In genomic region chr7:132614428-132615076, GRCh38 we compare ENCODE assay signal across 10 cellular contexts. TPM values are rescaled to one million over a fixed set of nuclear protein-coding genes. Genes with fewer than 3 reads are reported as not detected.
DNase-seq lines count a peak whose midpoint lies in the region; ATAC-seq, FAIRE-seq and TF ChIP-seq lines count a peak whose summit lies in the region.
"Had no signal": no experiment of that assay in that cellular context is flagged by ENCODE, and none has a peak within 500 bp of the region (broad histone marks: within the 10 kb centered on the region; RNA-seq: fewer than 3 reads in every experiment).

No MANE protein-coding gene starts in this region.

- H3K23ac ChIP-seq in H1 (ENCODE audit: insufficient read length): no peak overlapping the region

- H4K5ac ChIP-seq in H1 (ENCODE audit: insufficient read length, low read depth, low read length): no peak overlapping the region

- TF ChIP-seq EP300 in H1 (IDR thresholded peaks at IDR 0.05; ENCODE audit: borderline replicate concordance in 1 of 2, low read depth in 2 of 2, low read length in 2 of 2): no peak

- no peak overlapping the region for H3K4ac ChIP-seq in H1 (replicated peaks; ENCODE audit: insufficient read length, low read depth, low read length)

- no peak overlapping the region; the same call in 1 of the 2 replicates for H2BK12ac ChIP-seq in H1 (ENCODE audit: low read depth, low read length)

- FAIRE-seq in H1 (lab: Jason Lieb, UNC): no peak
- FAIRE-seq: bronchial epithelial cell had no signal

- no peak for ATAC-seq in GM18498 (IDR thresholded peaks at IDR 0.05; ENCODE audit: unreplicated experiment)

- H3K23me2 ChIP-seq in H1 (ENCODE audit: low read depth, low read length): peaks cover 8% of the 10 kb centered on the region

- H3K4me3 ChIP-seq in H1 (ENCODE audit: extremely low read depth in 1 of 4, insufficient read depth in 2 of 4, low read depth in 3 of 4, low read length in 4 of 4) (peak overlapping the region; percentile 31 to 60 (median 57)), mucosa of rectum (ENCODE audit: low read length in 2 of 2) (peak overlapping the region; percentile 7 to 31)
- H3K4me3 ChIP-seq: HAP-1 had no signal

- H3K27me3 ChIP-seq in H1 (replicated peaks in 1 of 4; ENCODE audit: control insufficient read depth in 3 of 4, extremely low read depth in 1 of 4, insufficient read depth in 3 of 4, low read length in 3 of 4): peaks cover 0 to 13% (median 5%) of the 10 kb centered on the region in 4 experiments; a peak in 3 of 7 replicates
- H3K27me3 ChIP-seq in mucosa of rectum (ENCODE audit: control insufficient read depth in 2 of 2, insufficient read depth in 2 of 2, low read length in 2 of 2): peaks cover 5 to 14% of the 10 kb centered on the region in 2 donors

- peak overlapping the region; percentile 75 to 81 for H3K4me2 ChIP-seq in H1 (ENCODE audit: insufficient read depth in 1 of 2, low read depth in 2 of 2, low read length in 2 of 2)

- peaks cover 17% of the 10 kb centered on the region for H3K27me3 Mint-ChIP-seq in IgD-negative memory B cell

- peak overlapping the region; percentile 93 for H2AFZ ChIP-seq in H1 (ENCODE audit: low read length)

- H3K9ac ChIP-seq in H1 (replicated peaks in 1 of 4; ENCODE audit: extremely low read depth in 1 of 4, low read depth in 3 of 4, low read length in 3 of 4): no peak overlapping the region
- no peak overlapping the region for H3K9ac ChIP-seq in mucosa of rectum (ENCODE audit: low read depth in 1 of 2, low read length in 2 of 2)

- CTCF ChIA-PET in H1 (lab: Charles Lee; ENCODE audit: partially characterized antibody): interaction anchor here (0.6 to 2.4 kb wide), 16 partner anchors 12 to 1807 kb away, joined by 3 to 10 read pairs (median 4); no protein-coding TSS in a partner anchor

- peaks cover 0 to 3% (median 1%) of the 10 kb centered on the region in 3 donors for H3K9me3 Mint-ChIP-seq in IgD-negative memory B cell

- 0 out of 2 replicates have a peak overlapping the region, but pooled peaks have one; percentile 76 for H2BK15ac ChIP-seq in H1 (ENCODE audit: low read length)

- 20% methylated on average over 19 of the region's 19 CpGs; no CpG with 5 or more reads in 1 of the 2 experiments for WGBS in H1 (ENCODE audit: extremely low coverage in 1 of 2, insufficient coverage in 1 of 2, insufficient read length in 1 of 2, insufficient replicate concordance in 2 of 2, low coverage in 1 of 2, low lambda C conversion rate in 2 of 2, missing lambda C conversion rate in 1 of 2), 2 experiments

- H3K18ac ChIP-seq in H1 (ENCODE audit: extremely low read depth, low read length): peak overlapping the region; percentile 62; the same call in 1 of the 2 replicates

- H2BK20ac ChIP-seq in H1 (ENCODE audit: low read length): no peak overlapping the region; the same call in 1 of the 2 replicates

- H3K27ac ChIP-seq in H1 (ENCODE audit: low read depth, low read length): no peak overlapping the region
- H3K27ac ChIP-seq in mucosa of rectum (ENCODE audit: low read depth in 2 of 2, low read length in 2 of 2): no peak overlapping the region

- peaks cover 5 to 8% (median 5%) of the 10 kb centered on the region in 3 donors for H3K4me1 Mint-ChIP-seq in IgD-negative memory B cell

- H4K91ac ChIP-seq in H1 (replicated peaks; ENCODE audit: insufficient read length, low read length): no peak overlapping the region

- H3K56ac ChIP-seq in H1 (replicated peaks; ENCODE audit: insufficient read length, low read depth, low read length): no peak overlapping the region

- peak; percentile 32 to 33; a peak in 3 of 4 replicates for TF ChIP-seq RAD21 in H1 (IDR thresholded peaks at IDR 0.05 in 1 of 2, conservative IDR thresholded peaks at IDR 0.05 in 1 of 2; ENCODE audit: low read depth in 2 of 2, low read length in 2 of 2)

- H3K36me3 ChIP-seq in H1 (ENCODE audit: control insufficient read depth in 2 of 4, insufficient read depth in 4 of 4, low read length in 3 of 4) (no peaks in the 10 kb centered on the region), mucosa of rectum (ENCODE audit: control insufficient read depth in 2 of 2, insufficient read depth in 2 of 2, low read length in 2 of 2) (no peaks in the 10 kb centered on the region)
- H3K36me3 ChIP-seq: HAP-1 had no signal

- H4K20me1 ChIP-seq in H1 (replicated peaks in 1 of 2; ENCODE audit: control insufficient read depth in 1 of 2, insufficient read depth in 2 of 2, low read length in 2 of 2): no peaks in the 10 kb centered on the region

- peak; percentile 19 to 51 (median 43) for TF ChIP-seq CTCF in H1 (IDR thresholded peaks at IDR 0.05; ENCODE audit: control extremely low read depth in 1 of 3, insufficient read depth in 1 of 3, low read depth in 1 of 3, low read length in 3 of 3)

- H2BK5ac ChIP-seq in H1 (ENCODE audit: low read depth, low read length): peak overlapping the region; percentile 69; the same call in 1 of the 2 replicates

- no peak overlapping the region for H3K27ac Mint-ChIP-seq in IgD-negative memory B cell

- H3K79me2 ChIP-seq in H1 (ENCODE audit: control insufficient read depth in 1 of 2, insufficient read depth in 2 of 2, low read length in 2 of 2): no peaks in the 10 kb centered on the region

- no peak overlapping the region for H4K8ac ChIP-seq in H1 (ENCODE audit: extremely low read depth, insufficient read depth, low read length)

- H3K9me3 ChIP-seq in H1 (ENCODE audit: insufficient read depth in 2 of 2, low read depth in 1 of 2, low read length in 1 of 2) (no peaks in the 10 kb centered on the region), mucosa of rectum (ENCODE audit: control insufficient read depth in 2 of 2, low read length in 2 of 2) (no peaks in the 10 kb centered on the region)
- H3K9me3 ChIP-seq: HAP-1 had no signal

- H2BK120ac ChIP-seq in H1 (replicated peaks; ENCODE audit: low read depth, low read length): no peak overlapping the region

- H3K14ac ChIP-seq in H1 (ENCODE audit: insufficient read length): no peak overlapping the region

- no peak; a peak in 1 of 3 replicates for TF ChIP-seq POLR2A in H1 (IDR thresholded peaks at IDR 0.05; ENCODE audit: control extremely low read depth in 1 of 2, low read depth in 2 of 2, low read length in 2 of 2)

- peak overlapping the region in 3 of 4 donors; percentile 40 to 87 (median 49) for H3K4me3 Mint-ChIP-seq in IgD-negative memory B cell

- no peaks in the 10 kb centered on the region for H3K79me1 ChIP-seq in H1 (ENCODE audit: low read depth, low read length)

- DNase-seq in Ammon's horn (ENCODE audit: low spot score): peak; percentile 47
- peak in 1 of 2 experiments; percentile 34 for DNase-seq in H1 (ENCODE audit: low read depth in 1 of 2, low spot score in 2 of 2)
- DNase-seq in activated T-cell treated with anti-CD3 and anti-CD28 coated beads, Interleukin-2, amount 50 U/mL, for 1 hour: no peak
- no peak for DNase-seq in NCI-H128 (lab: John Stamatoyannopoulos, UW; ENCODE audit: unreplicated experiment)
- DNase-seq in NCI-H524 treated with DMSO at 0.1 percent for 48 hours (lab: John Stamatoyannopoulos, UW): no peak

- H2AK5ac ChIP-seq in H1 (ENCODE audit: low read depth, low read length): no peak overlapping the region

- no peaks in the 10 kb centered on the region for H3K36me3 Mint-ChIP-seq in IgD-negative memory B cell

- POLR2A ChIA-PET in H1 (lab: Charles Lee; ENCODE audit: partially characterized antibody): interaction anchor here (0.6 to 1.5 kb wide), 4 partner anchors 29 to 418 kb away, joined by 3 read pairs; no protein-coding TSS in a partner anchor

- H3K4me1 ChIP-seq in H1 (replicated peaks in 1 of 4; ENCODE audit: control insufficient read depth in 3 of 4, insufficient read depth in 4 of 4, low read length in 3 of 4): peaks cover 2 to 13% (median 4%) of the 10 kb centered on the region in 4 experiments; a peak in 5 of 7 replicates
- no peaks in the 10 kb centered on the region for H3K4me1 ChIP-seq in mucosa of rectum (ENCODE audit: control insufficient read depth in 2 of 2, insufficient read depth in 2 of 2, low read length in 2 of 2)
- H3K4me1 ChIP-seq: HAP-1 had no signal

TF ChIP-seq in H1, 55 proteins besides CTCF, POLR2A, EP300 and RAD21:
- TF ChIP-seq SIN3A (conservative IDR thresholded peaks at IDR 0.05 in 1 of 2, IDR thresholded peaks at IDR 0.05 in 1 of 2; ENCODE audit: low read depth in 1 of 2, low read length in 2 of 2): peak; percentile 26 to 56; a peak in 1 of 4 replicates
- TF ChIP-seq JUN (IDR thresholded peaks at IDR 0.05; ENCODE audit: low read depth, low read length): no peak
- TF ChIP-seq TAF1 (IDR thresholded peaks at IDR 0.05; ENCODE audit: low read depth, low read length): peak; percentile 42; the same call in 1 of the 2 replicates
- no peak for TF ChIP-seq USF2 (IDR thresholded peaks at IDR 0.05; ENCODE audit: low read length)
- no peak for TF ChIP-seq SP2 (IDR thresholded peaks at IDR 0.05; ENCODE audit: low read length)
- 0 out of 2 replicates have a peak, but pooled peaks have one; percentile 33 for TF ChIP-seq TBP (IDR thresholded peaks at IDR 0.05; ENCODE audit: low read depth, low read length)
TF ChIP-seq in H1: peak in this region for 3.

RNA-seq across cellular contexts. Expression of gene PLXNA4, which starts 38.3 kb away (rescaled TPM):
- polyA plus RNA-seq in IgD-negative memory B cell: not detected
- total RNA-seq in H1 (2021; fragmentation: NEBNext Ultra II Directional; extraction: Animal tissue kit (Norgen Biotek cat#: 25700)): 0.76 and 1.8 TPM in 2 replicates
- 0.44 and 0.79 TPM in 2 replicates for polyA plus RNA-seq in H1 (2011; rRNA removed)
- polyA plus RNA-seq in H1 (2011; cell fraction: cytosol; rRNA removed): 0.40 TPM
- polyA plus RNA-seq in H1 (2011; cell fraction: nucleus; rRNA removed): 0.88 TPM
- 0.51 to 1.1 TPM (median 0.55 TPM) in 4 replicates for polyA plus RNA-seq in H1 (2012, experiment 1 of 2)
- 0.26 TPM for polyA plus RNA-seq in H1 (2012, experiment 2 of 2)
- 0.69 TPM for polyA plus RNA-seq in H1 (2013, experiment 1 of 2)
- 0.63 TPM for polyA plus RNA-seq in H1 (2013, experiment 2 of 2)
- 2.0 and 2.7 TPM in 2 replicates for polyA minus RNA-seq in H1 (2011; rRNA and poly(A)+ RNA removed)
- 1.0 TPM for polyA minus RNA-seq in H1 (2011; cell fraction: cytosol; rRNA and poly(A)+ RNA removed)
- polyA minus RNA-seq in H1 (2011; cell fraction: nucleus; rRNA and poly(A)+ RNA removed): 1.6 TPM
